Comparison of ENCODE assay signal across 20 cellular contexts in the genomic region with DNA sequence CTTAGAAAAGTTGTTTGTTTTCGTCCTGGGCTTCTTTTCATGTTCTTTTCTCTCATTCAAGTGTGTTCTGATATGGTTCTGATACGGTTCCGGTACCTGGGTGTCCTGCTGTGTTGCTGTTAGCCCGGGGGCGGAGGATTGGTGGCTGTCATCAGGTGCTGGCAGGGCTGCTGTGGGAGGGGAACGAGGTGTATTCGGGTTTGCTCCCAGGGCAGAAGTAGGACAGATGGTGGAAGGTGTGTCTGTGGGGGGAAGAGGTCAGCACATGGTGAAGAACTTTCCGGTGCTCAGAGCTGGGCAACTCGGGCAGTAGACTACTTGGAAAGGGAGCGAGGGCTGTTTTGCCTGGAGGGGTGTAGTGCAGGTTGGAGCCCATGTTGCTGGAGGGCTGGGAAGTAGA. TPM values are rescaled to one million over a fixed set of nuclear protein-coding genes. Genes with fewer than 3 reads are reported as not detected.
DNase-seq lines count a peak whose midpoint lies in the region; ATAC-seq and TF ChIP-seq lines count a peak whose summit lies in the region.
"Had no signal": no experiment of that assay in that cellular context is flagged by ENCODE, and none has a peak within 500 bp of the region (broad histone marks: within the 10 kb centered on the region; RNA-seq: fewer than 3 reads in every experiment).

No MANE protein-coding gene starts in this region.

- TF ChIP-seq CTCF in type B pancreatic cell (conservative IDR thresholded peaks at IDR 0.05) = no peak

- H3K9ac ChIP-seq in SK-N-MC (ENCODE audit: insufficient read length) (no peak overlapping the region), mesenchymal stem cell (ENCODE audit: low read length) (no peak overlapping the region)

- H3K9me3 ChIP-seq in SK-N-MC (ENCODE audit: low read depth, low read length) (no peaks in the 10 kb centered on the region), mesenchymal stem cell (ENCODE audit: control insufficient read depth, low read length) (no peaks in the 10 kb centered on the region)
- H3K9me3 ChIP-seq: thoracic aorta had no signal

- peak overlapping the region; percentile 21 for H2AK5ac ChIP-seq in mesenchymal stem cell (ENCODE audit: low read length, severe bottlenecking)

- no peak overlapping the region for H3K23ac ChIP-seq in mesenchymal stem cell (ENCODE audit: low read length in 2 of 2)

- no peaks in the 10 kb centered on the region for H3K27me3 ChIP-seq in mesenchymal stem cell (ENCODE audit: control insufficient read depth in 1 of 2, insufficient read depth in 1 of 2, low read length in 2 of 2)

- peak overlapping the region; percentile 5 for H4K91ac ChIP-seq in mesenchymal stem cell (ENCODE audit: low read length)

- H3K4me2 ChIP-seq in mesenchymal stem cell (ENCODE audit: low read length, poor library complexity, severe bottlenecking) = no peak overlapping the region

- no peak overlapping the region for H3K4me3 Mint-ChIP-seq in T-helper 1 cell treated with Interleukin-12 subunit alpha and Interleukin-12 subunit beta and Interleukin-4 antibody, amounts not matched to agents 30 μg/mL and 1 μg/mL, for 36 hours
- no peak overlapping the region for H3K4me3 Mint-ChIP-seq in type B pancreatic cell
- H3K4me3 Mint-ChIP-seq: IgD-negative memory B cell, naive B cell had no signal

- H2BK120ac ChIP-seq in mesenchymal stem cell (ENCODE audit: low read depth, low read length) = no peak overlapping the region

- peak overlapping the region; percentile 17 for H3K27ac Mint-ChIP-seq in T-helper 1 cell treated with Interleukin-12 subunit alpha and Interleukin-12 subunit beta and Interleukin-4 antibody, amounts not matched to agents 30 μg/mL and 1 μg/mL, for 36 hours
- H3K27ac Mint-ChIP-seq in type B pancreatic cell = peak overlapping the region; percentile 75
- H3K27ac Mint-ChIP-seq: IgD-negative memory B cell had no signal

- H3K4ac ChIP-seq in mesenchymal stem cell (ENCODE audit: low read depth in 1 of 2, low read length in 2 of 2) = peak overlapping the region in 1 of 2 experiments; percentile 0

- H3K18ac ChIP-seq in mesenchymal stem cell (ENCODE audit: low read depth in 1 of 2, low read length in 2 of 2) = peak overlapping the region; percentile 67 to 92

- ATAC-seq in HG03045 (IDR thresholded peaks at IDR 0.05; ENCODE audit: unreplicated experiment) (no peak), GM19324 (IDR thresholded peaks at IDR 0.05; ENCODE audit: low FRiP score, unreplicated experiment) (no peak)
- ATAC-seq: PC-3 had no signal

- no peak overlapping the region for H2AFZ ChIP-seq in mesenchymal stem cell (ENCODE audit: low read depth, low read length)

- DNase-seq in T-helper 1 cell (no peak), SK-N-MC (ENCODE audit: low read depth, low spot score) (no peak), mesenchymal stem cell (no peak), type B pancreatic cell (ENCODE audit: extremely low spot score, unreplicated experiment) (no peak), epidermal melanocyte (ENCODE audit: insufficient read length, low spot score) (no peak)
- DNase-seq: activated CD4-positive, alpha-beta T cell treated with anti-CD3 and anti-CD28 coated beads, Interleukin-2, amount 50 U/mL, for 1 hour; DMS79; effector memory CD4-positive, alpha-beta T cell; naive B cell; NCI-H2029 treated with DMSO at 0.1 percent for 48 hours; NCI-H526 treated with DMSO at 0.1 percent for 48 hours; PC-3; stimulated activated CD4-positive, alpha-beta T cell treated with anti-CD3 and anti-CD28 coated beads, Interleukin-12 subunit alpha, Interleukin-12 subunit beta, amount 100 ng/mL, for 4 hours had no signal

- peaks cover 33% of the 10 kb centered on the region for H3K4me1 ChIP-seq in mesenchymal stem cell (ENCODE audit: control insufficient read depth, insufficient read depth, low read depth, low read length)

- peaks cover 6% of the 10 kb centered on the region for H3K4me1 Mint-ChIP-seq in T-helper 1 cell treated with Interleukin-12 subunit alpha and Interleukin-12 subunit beta and Interleukin-4 antibody, amounts not matched to agents 30 μg/mL and 1 μg/mL, for 36 hours (ENCODE audit: low read depth)
- H3K4me1 Mint-ChIP-seq in type B pancreatic cell (ENCODE audit: unreplicated experiment) = peaks cover 71% of the 10 kb centered on the region

- H3K27ac ChIP-seq in SK-N-MC = peak overlapping the region; percentile 90; the same call in 1 of the 2 replicates
- no peak overlapping the region for H3K27ac ChIP-seq in mesenchymal stem cell (ENCODE audit: low read length, poor library complexity, severe bottlenecking)
- H3K27ac ChIP-seq: C4-2B, thoracic aorta had no signal

- peaks cover 35% of the 10 kb centered on the region for H3K79me1 ChIP-seq in mesenchymal stem cell (replicated peaks; ENCODE audit: low read length, poor library complexity, severe bottlenecking)

- H3K4me3 ChIP-seq in SK-N-MC (0 out of 2 replicates have a peak overlapping the region, but pooled peaks have one; percentile 6), mesenchymal stem cell (ENCODE audit: insufficient read depth in 1 of 2, low read depth in 1 of 2, low read length in 2 of 2) (no peak overlapping the region)
- H3K4me3 ChIP-seq: lung, thoracic aorta had no signal

- H3K9me3 Mint-ChIP-seq in T-helper 1 cell treated with Interleukin-12 subunit alpha and Interleukin-12 subunit beta and Interleukin-4 antibody, amounts not matched to agents 30 μg/mL and 1 μg/mL, for 36 hours = no peaks in the 10 kb centered on the region
- no peaks in the 10 kb centered on the region for H3K9me3 Mint-ChIP-seq in type B pancreatic cell
- H3K9me3 Mint-ChIP-seq: IgD-negative memory B cell, naive B cell had no signal

- H3K14ac ChIP-seq in mesenchymal stem cell (ENCODE audit: low read length in 2 of 2) = peak overlapping the region in 1 of 2 experiments; percentile 30

- no peak overlapping the region for H2BK15ac ChIP-seq in mesenchymal stem cell (ENCODE audit: low read depth, poor library complexity, severe bottlenecking)

- H3K36me3 Mint-ChIP-seq in T-helper 1 cell treated with Interleukin-12 subunit alpha and Interleukin-12 subunit beta and Interleukin-4 antibody, amounts not matched to agents 30 μg/mL and 1 μg/mL, for 36 hours (ENCODE audit: low read depth) = no peaks in the 10 kb centered on the region
- peaks cover 9% of the 10 kb centered on the region for H3K36me3 Mint-ChIP-seq in type B pancreatic cell

- WGBS in mesenchymal stem cell = 83% methylated on average over 10 of the region's 10 CpGs

- H3K36me3 ChIP-seq in SK-N-MC (ENCODE audit: insufficient read depth, low read length) (no peaks in the 10 kb centered on the region), mesenchymal stem cell (ENCODE audit: control insufficient read depth in 1 of 2, insufficient read depth in 2 of 2, low read depth in 1 of 2, low read length in 2 of 2) (peaks cover 0 to 4% of the 10 kb centered on the region in 2 experiments)

- no peaks in the 10 kb centered on the region for H3K27me3 Mint-ChIP-seq in T-helper 1 cell treated with Interleukin-12 subunit alpha and Interleukin-12 subunit beta and Interleukin-4 antibody, amounts not matched to agents 30 μg/mL and 1 μg/mL, for 36 hours (ENCODE audit: low read depth)
- H3K27me3 Mint-ChIP-seq in type B pancreatic cell = no peaks in the 10 kb centered on the region
- H3K27me3 Mint-ChIP-seq: IgD-negative memory B cell, naive B cell had no signal

- peak overlapping the region; percentile 44 to 92 for H2BK12ac ChIP-seq in mesenchymal stem cell (ENCODE audit: low read length in 2 of 2)

- no peak overlapping the region for H2BK5ac ChIP-seq in mesenchymal stem cell (ENCODE audit: low read depth, low read length, poor library complexity, severe bottlenecking)

- H4K8ac ChIP-seq in mesenchymal stem cell (ENCODE audit: low read length) = peak overlapping the region; percentile 45

RNA-seq across cellular contexts. Expression of a gene that starts 17.1 kb away (rescaled TPM):
- polyA plus RNA-seq in mesenchymal stem cell (2013, experiment 1 of 2) = 12.3 TPM
- 12.0 TPM for polyA plus RNA-seq in mesenchymal stem cell (2013, experiment 2 of 2)
- 9.6 and 11.3 TPM in 2 replicates for total RNA-seq in type B pancreatic cell (ENCODE audit: low replicate concordance)
